12 cellular contexts compared by ENCODE assay signal in genomic region chr2:165357758-165358157, GRCh38.
A peak's percentile ranks its signal among the peaks of the same experiment; 100 is the strongest.
DNase-seq lines count a peak whose midpoint lies in the region; ATAC-seq and TF ChIP-seq lines count a peak whose summit lies in the region.
"Had no signal": no experiment of that assay in that cellular context is flagged by ENCODE, and none has a peak within 500 bp of the region (broad histone marks: within the 10 kb centered on the region; RNA-seq: fewer than 3 reads in every experiment).

No MANE protein-coding gene starts in this region.

- no peak overlapping the region for H3K14ac ChIP-seq in IMR-90 (replicated peaks; ENCODE audit: low read depth, low read length)

- no peaks in the 10 kb centered on the region for H3K9me3 Mint-ChIP-seq in activated naive CD4-positive, alpha-beta T cell treated with anti-CD3 and anti-CD28 coated beads, Interleukin-2, amount 50 U/mL, for 72 hours
- H3K9me3 Mint-ChIP-seq: activated naive CD4-positive, alpha-beta T cell treated with anti-CD3 and anti-CD28 coated beads, Interleukin-2, amount 50 U/mL, for 24 hours; naive B cell had no signal

- no peak overlapping the region for H3K23ac ChIP-seq in IMR-90 (ENCODE audit: low read depth, low read length)

- POLR2A ChIA-PET in IMR-90 (lab: Charles Lee; ENCODE audit: unreplicated experiment) = no interaction called here

- H2BK20ac ChIP-seq in IMR-90 (ENCODE audit: low read depth, low read length) = no peak overlapping the region

- peak; percentile 97 for ATAC-seq in GM21576 (IDR thresholded peaks at IDR 0.05; ENCODE audit: unreplicated experiment)
- ATAC-seq in IMR-90 (ENCODE audit: low read depth) = peak; percentile 88
- ATAC-seq in lower lobe of right lung = no peak
- ATAC-seq in right cardiac atrium = no peak
- no peak for ATAC-seq in activated naive CD4-positive, alpha-beta T cell treated with anti-CD3 and anti-CD28 coated beads, Interleukin-2, amount 50 U/mL, for 72 hours

- H3K79me2 ChIP-seq in fibroblast of lung (ENCODE audit: control insufficient read depth, insufficient read depth, low read length) = no peaks in the 10 kb centered on the region

- intact Hi-C loops in IMR-90 (cut with micrococcal nuclease) (no loop called here), lower lobe of right lung (cut with DNase I) (no loop called here), right cardiac atrium (cut with DNase I) (no loop called here), ovary (cut with DNase I) (no loop called here)

- TF ChIP-seq CTCF in IMR-90 (conservative IDR thresholded peaks at IDR 0.05; ENCODE audit: low read depth, low read length) (no peak), fibroblast of lung (conservative IDR thresholded peaks at IDR 0.05 in 1 of 2, IDR thresholded peaks at IDR 0.05 in 1 of 2; ENCODE audit: low read depth in 1 of 2, low read length in 2 of 2) (no peak), lower lobe of right lung (IDR thresholded peaks at IDR 0.05) (no peak), ovary (IDR thresholded peaks at IDR 0.05) (no peak)

- no peak overlapping the region for H3K4me2 ChIP-seq in IMR-90 (ENCODE audit: low read depth, low read length)
- H3K4me2 ChIP-seq in fibroblast of lung (ENCODE audit: extremely low read depth, insufficient read depth, low read length) = no peak overlapping the region

- no peak overlapping the region for H2AK9ac ChIP-seq in IMR-90 (replicated peaks; ENCODE audit: low read depth, low read length, poor library complexity)

- H2AFZ ChIP-seq in IMR-90 (replicated peaks; ENCODE audit: low read length, poor library complexity) (no peak overlapping the region), fibroblast of lung (ENCODE audit: low read length) (no peak overlapping the region)

- H3K36me3 ChIP-seq in IMR-90 (ENCODE audit: control insufficient read depth, insufficient read depth, low read length) (no peaks in the 10 kb centered on the region), fibroblast of lung (ENCODE audit: control insufficient read depth, insufficient read depth, low read length) (no peaks in the 10 kb centered on the region), lower lobe of right lung (no peaks in the 10 kb centered on the region), ovary (no peaks in the 10 kb centered on the region)

- H3K27ac Mint-ChIP-seq in activated naive CD4-positive, alpha-beta T cell treated with anti-CD3 and anti-CD28 coated beads, Interleukin-2, amount 50 U/mL, for 72 hours = no peak overlapping the region
- H3K27ac Mint-ChIP-seq: activated naive CD4-positive, alpha-beta T cell treated with anti-CD3 and anti-CD28 coated beads, Interleukin-2, amount 50 U/mL, for 24 hours; naive B cell had no signal

- no peak overlapping the region for H3K18ac ChIP-seq in IMR-90 (ENCODE audit: low read depth, low read length)

- H3K9me3 ChIP-seq in IMR-90 (ENCODE audit: control insufficient read depth, insufficient read depth, low read length) (no peaks in the 10 kb centered on the region), fibroblast of lung (ENCODE audit: control insufficient read depth, insufficient read depth, low read depth, low read length) (no peaks in the 10 kb centered on the region), lower lobe of right lung (no peaks in the 10 kb centered on the region), right cardiac atrium (ENCODE audit: control insufficient read depth, low read length) (no peaks in the 10 kb centered on the region), ovary (no peaks in the 10 kb centered on the region)

- no peaks in the 10 kb centered on the region for H3K9me1 ChIP-seq in IMR-90 (ENCODE audit: insufficient read depth, low read length)

- DNase-seq in Caki2 (ENCODE audit: low read depth) (peak; percentile 53), IMR-90 (peak; percentile 74), fibroblast of lung (ENCODE audit: low read depth in 2 of 2) (peak; percentile 87), lower lobe of right lung (no peak), right cardiac atrium (no peak), ovary (no peak)
- DNase-seq in activated naive CD4-positive, alpha-beta T cell treated with anti-CD3 and anti-CD28 coated beads, Interleukin-2, amount 50 U/mL, for 72 hours (ENCODE audit: low spot score in 2 of 2) = no peak
- DNase-seq: naive B cell, NCI-H345, substantia nigra had no signal

- no TSS peak for BruUV-seq in IMR-90 (replicated peaks; lab: Mats Ljungman, UMichigan)

- H4K8ac ChIP-seq in IMR-90 (ENCODE audit: low read depth in 2 of 2, low read length in 2 of 2) = no peak overlapping the region

- H4K91ac ChIP-seq in IMR-90 (ENCODE audit: insufficient read depth, low read depth, low read length) = no peak overlapping the region

- H3K4me3 ChIP-seq in IMR-90 (ENCODE audit: insufficient read depth, low read depth, low read length) (no peak overlapping the region), fibroblast of lung (replicated peaks in 1 of 4; ENCODE audit: control extremely low read depth in 1 of 4, insufficient read depth in 1 of 4, low read depth in 3 of 4, low read length in 4 of 4) (no peak overlapping the region), lower lobe of right lung (no peak overlapping the region), right cardiac atrium (ENCODE audit: low read length) (no peak overlapping the region), ovary (no peak overlapping the region)

- dilution Hi-C loops in IMR-90 (cut with HindIII; ENCODE audit: low sequenced_read_pairs, unreplicated experiment) = no loop called here

- TF ChIP-seq POLR2A in IMR-90 (IDR thresholded peaks at IDR 0.05; ENCODE audit: low read depth, low read length) (no peak), ovary (IDR thresholded peaks at IDR 0.05) (no peak)

- CTCF ChIA-PET in IMR-90 (lab: Yijun Ruan, JAX) = no interaction called here

- H2AK5ac ChIP-seq in IMR-90 (ENCODE audit: low read depth, low read length) = no peak overlapping the region

- TF ChIP-seq EP300 in ovary (IDR thresholded peaks at IDR 0.05) = no peak

- no peak overlapping the region for H3K56ac ChIP-seq in IMR-90 (ENCODE audit: extremely low read depth, insufficient read depth, low read length)

- H4K20me1 ChIP-seq in IMR-90 (ENCODE audit: insufficient read depth, low read length) (no peaks in the 10 kb centered on the region), fibroblast of lung (ENCODE audit: control insufficient read depth, extremely low read depth, insufficient read depth, low read length) (no peaks in the 10 kb centered on the region)

- no peaks in the 10 kb centered on the region for H3K36me3 Mint-ChIP-seq in activated naive CD4-positive, alpha-beta T cell treated with anti-CD3 and anti-CD28 coated beads, Interleukin-2, amount 50 U/mL, for 72 hours
- H3K36me3 Mint-ChIP-seq: activated naive CD4-positive, alpha-beta T cell treated with anti-CD3 and anti-CD28 coated beads, Interleukin-2, amount 50 U/mL, for 24 hours; naive B cell had no signal

- H3K27me3 ChIP-seq in IMR-90 (ENCODE audit: control insufficient read depth, insufficient read depth, low read length) (no peaks in the 10 kb centered on the region), fibroblast of lung (ENCODE audit: control insufficient read depth, insufficient read depth, low read length) (no peaks in the 10 kb centered on the region), lower lobe of right lung (ENCODE audit: low read depth) (no peaks in the 10 kb centered on the region), right cardiac atrium (ENCODE audit: control insufficient read depth, insufficient read depth) (no peaks in the 10 kb centered on the region), ovary (no peaks in the 10 kb centered on the region)

- no peak overlapping the region for H4K5ac ChIP-seq in IMR-90 (ENCODE audit: low read depth, low read length)

- TF ChIP-seq RAD21 in IMR-90 (IDR thresholded peaks at IDR 0.05; ENCODE audit: low read length) = no peak

- 0% methylated on average over 1 of the region's 2 CpGs; no CpG with 5 or more reads in 1 of the 2 experiments for WGBS in IMR-90 (ENCODE audit: extremely low coverage in 2 of 2, insufficient read length in 1 of 2), 2 experiments
- WGBS in right cardiac atrium = 42% methylated on average over 2 of the region's 2 CpGs
- WGBS in ovary, 3 donors = 12 to 17% (median 15%) methylated on average over 2 of the region's 2 CpGs

- H3K79me1 ChIP-seq in IMR-90 (ENCODE audit: low read depth in 1 of 2, low read length in 2 of 2) = no peaks in the 10 kb centered on the region

- H2BK120ac ChIP-seq in IMR-90 (ENCODE audit: low read depth, low read length) = no peak overlapping the region

- in situ Hi-C loops in Caki2 (cut with HindIII; ENCODE audit: low pct_unique_long_range_greater_than_20kb, low sequenced_read_pairs) = no loop called here
- in situ Hi-C loops in IMR-90 (cut with MboI; ENCODE audit: low sequenced_read_pairs) = no loop called here

- H2BK5ac ChIP-seq in IMR-90 (ENCODE audit: low read depth, low read length, poor library complexity, severe bottlenecking) = no peak overlapping the region

- H3K27ac ChIP-seq in IMR-90 (ENCODE audit: insufficient read depth, low read length) (no peak overlapping the region), fibroblast of lung (ENCODE audit: insufficient read depth, low read length) (no peak overlapping the region), lower lobe of right lung (no peak overlapping the region), right cardiac atrium (ENCODE audit: low read length) (no peak overlapping the region), ovary (no peak overlapping the region)

- no peak overlapping the region for H2BK15ac ChIP-seq in IMR-90 (ENCODE audit: low read depth, low read length)

- no peak overlapping the region for H3K9ac ChIP-seq in IMR-90 (ENCODE audit: low read depth, low read length)
- no peak overlapping the region for H3K9ac ChIP-seq in fibroblast of lung (ENCODE audit: insufficient read depth, low read length)

- H3K4me1 ChIP-seq in IMR-90 (ENCODE audit: control insufficient read depth, insufficient read depth, low read length) (no peaks in the 10 kb centered on the region), fibroblast of lung (ENCODE audit: control insufficient read depth, extremely low read depth, insufficient read depth, low read length) (no peaks in the 10 kb centered on the region), lower lobe of right lung (no peaks in the 10 kb centered on the region), right cardiac atrium (ENCODE audit: control insufficient read depth, insufficient read depth, low read length) (no peaks in the 10 kb centered on the region), ovary (ENCODE audit: insufficient read depth) (no peaks in the 10 kb centered on the region)

- H3K4ac ChIP-seq in IMR-90 (ENCODE audit: low read depth, low read length) = no peak overlapping the region

TF ChIP-seq in IMR-90, 13 proteins besides CTCF, POLR2A, EP300 and RAD21:
- no peak for TF ChIP-seq CHD1 (IDR thresholded peaks at IDR 0.05; ENCODE audit: low read depth, low read length)
- TF ChIP-seq MAFK (IDR thresholded peaks at IDR 0.05; ENCODE audit: low read depth, low read length) = peak; percentile 89
- TF ChIP-seq NFE2L2 (IDR thresholded peaks at IDR 0.05; ENCODE audit: low read depth, low read length) = peak; percentile 98
- no peak for TF ChIP-seq RFX5 (IDR thresholded peaks at IDR 0.05; ENCODE audit: low read depth, low read length)
- no peak for TF ChIP-seq MAZ (IDR thresholded peaks at IDR 0.05; ENCODE audit: borderline replicate concordance, low read depth, low read length)

Comparison
In these comparisons a context has a peak if more than half of its experiments do, and no peak if none do; other contexts are left out.
1. DNase-seq: peak in Caki2 (single experiment), IMR-90 (single experiment) and fibroblast of lung (2 of 2); none in lower lobe of right lung (single experiment), right cardiac atrium (0 of 3), activated naive CD4-positive, alpha-beta T cell treated with anti-CD3 and anti-CD28 coated beads, Interleukin-2, amount 50 U/mL, for 72 hours (0 of 2) and ovary (0 of 5).
2. ATAC-seq: peak in GM21576 (single experiment) and IMR-90 (single experiment); none in lower lobe of right lung (0 of 2), right cardiac atrium (0 of 2) and activated naive CD4-positive, alpha-beta T cell treated with anti-CD3 and anti-CD28 coated beads, Interleukin-2, amount 50 U/mL, for 72 hours (0 of 2).